ENCODE assay signal across 29 cellular contexts in the genomic region with DNA sequence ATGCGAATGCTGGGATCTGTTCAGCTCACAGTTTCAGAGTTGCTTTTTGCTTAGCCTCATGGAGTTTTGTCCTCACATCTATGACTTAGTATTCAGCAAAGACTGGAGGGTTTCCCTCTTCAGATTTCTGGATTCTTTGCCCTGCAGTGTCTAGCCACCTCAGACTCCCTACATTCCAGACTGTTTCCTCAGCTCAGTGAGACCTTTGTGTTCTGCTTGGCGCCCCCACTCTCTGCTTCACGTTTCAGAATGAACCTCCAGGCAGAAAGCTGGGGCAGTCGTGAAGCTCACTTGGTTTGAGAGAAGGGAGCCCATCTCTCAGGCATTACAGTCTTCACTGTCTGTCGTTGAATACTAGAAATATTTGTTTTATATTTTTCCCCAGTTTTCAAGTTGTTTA.
A peak's percentile ranks its signal among the peaks of the same experiment; 100 is the strongest.
DNase-seq lines count a peak whose midpoint lies in the region; ATAC-seq, FAIRE-seq and TF ChIP-seq lines count a peak whose summit lies in the region.
"Had no signal": no experiment of that assay in that cellular context is flagged by ENCODE, and none has a peak within 500 bp of the region (broad histone marks: within the 10 kb centered on the region; RNA-seq: fewer than 3 reads in every experiment).

No MANE protein-coding gene starts in this region.

- H3K27ac ChIP-seq in BLaER1 treated with 17β-estradiol and CSF1 and Interleukin-3, amounts not matched to agents 10 nM and 100 nM, result no peak overlapping the region
- no peak overlapping the region for H3K27ac ChIP-seq in HUES64 (ENCODE audit: low read depth, low read length)
- H3K27ac ChIP-seq: 22Rv1, GM23248, KMS-11, SJSA1 had no signal

- peak overlapping the region in 8 of 11 experiments; percentile 7 to 83 (median 27); a peak in 10 of 22 replicates for H3K4me2 ChIP-seq in BLaER1 treated with 17β-estradiol and CSF1 and Interleukin-3, amounts not matched to agents 10 nM and 100 nM
- H3K4me2 ChIP-seq: KMS-11 had no signal

- H3K4me3 Mint-ChIP-seq in activated T-cell treated with anti-CD3 and anti-CD28 coated beads, Interleukin-2, amount 50 U/mL, for 72 hours, result no peak overlapping the region
- H3K4me3 Mint-ChIP-seq: CD4-positive, CD25-positive, alpha-beta regulatory T cell had no signal

- no peak overlapping the region for H3K4me3 ChIP-seq in BLaER1 treated with 17β-estradiol and CSF1 and Interleukin-3, amounts not matched to agents 10 nM and 100 nM
- H3K4me3 ChIP-seq in HUES64 (ENCODE audit: low read length), result no peak overlapping the region
- H3K4me3 ChIP-seq in bronchial epithelial cell (ENCODE audit: low read depth, low read length), result no peak overlapping the region
- H3K4me3 ChIP-seq: GM23248, SJSA1 had no signal

- peaks cover 39 to 53% (median 49%) of the 10 kb centered on the region in 10 experiments for H3K4me1 ChIP-seq in BLaER1 treated with 17β-estradiol and CSF1 and Interleukin-3, amounts not matched to agents 10 nM and 100 nM
- H3K4me1 ChIP-seq in HUES64 (ENCODE audit: insufficient read depth, low read length), result peaks cover 7% of the 10 kb centered on the region; the same call in 1 of the 2 replicates
- H3K4me1 ChIP-seq: BE2C, SJSA1 had no signal

- DNase-seq in bronchial epithelial cell (ENCODE audit: low read depth) (no peak), islet precursor cell (peak; percentile 70), inferior parietal cortex (ENCODE audit: extremely low spot score) (no peak), NCI-H1417 (lab: John Stamatoyannopoulos, UW) (no peak), NCI-H345 treated with DMSO at 0.1 percent for 48 hours (lab: John Stamatoyannopoulos, UW; ENCODE audit: unreplicated experiment) (no peak)
- DNase-seq in activated T-cell treated with anti-CD3 and anti-CD28 coated beads, Interleukin-2, amount 50 U/mL, for 72 hours, result no peak
- DNase-seq: ACHN; BE2C; CD4-positive, CD25-positive, alpha-beta regulatory T cell; DMS153; DND-41; GM23248; NCI-H1092; NCI-H1436; NCI-H1930; NCI-H2107; NCI-H446 treated with DMSO at 0.1 percent for 48 hours; NCI-H526; NCI-H82; NK-92 treated with Interleukin-12 subunit alpha and Interleukin-12 subunit beta, amount 100 ng/mL, for 24 hours; Right ventricle myocardium superior; RPMI8226 had no signal

- no peaks in the 10 kb centered on the region for H3K36me3 ChIP-seq in BLaER1 treated with 17β-estradiol and CSF1 and Interleukin-3, amounts not matched to agents 10 nM and 100 nM
- H3K36me3 ChIP-seq in HUES64 (ENCODE audit: insufficient read depth, low read length) (no peaks in the 10 kb centered on the region), bronchial epithelial cell (ENCODE audit: control insufficient read depth, insufficient read depth, low read length) (no peaks in the 10 kb centered on the region)
- H3K36me3 ChIP-seq: BE2C, SJSA1 had no signal

- peaks cover 2% of the 10 kb centered on the region for H3K4me1 Mint-ChIP-seq in activated T-cell treated with anti-CD3 and anti-CD28 coated beads, Interleukin-2, amount 50 U/mL, for 72 hours (ENCODE audit: low read depth)
- H3K4me1 Mint-ChIP-seq: CD4-positive, CD25-positive, alpha-beta regulatory T cell had no signal

- ATAC-seq in activated T-cell treated with anti-CD3 and anti-CD28 coated beads, Interleukin-2, amount 50 U/mL, for 72 hours (replicated peaks in 1 of 2), result no peak
- ATAC-seq: HCT116 had no signal

- H3K27me3 Mint-ChIP-seq in activated T-cell treated with anti-CD3 and anti-CD28 coated beads, Interleukin-2, amount 50 U/mL, for 72 hours (ENCODE audit: low read depth), result peaks cover 48% of the 10 kb centered on the region
- H3K27me3 Mint-ChIP-seq: IgD-negative memory B cell had no signal

- no peaks in the 10 kb centered on the region for H3K36me3 Mint-ChIP-seq in activated T-cell treated with anti-CD3 and anti-CD28 coated beads, Interleukin-2, amount 50 U/mL, for 72 hours (ENCODE audit: insufficient read depth in 2 of 2)
- H3K36me3 Mint-ChIP-seq: CD4-positive, CD25-positive, alpha-beta regulatory T cell; IgD-negative memory B cell had no signal

- TF ChIP-seq CTCF in bronchial epithelial cell (IDR thresholded peaks at IDR 0.05; ENCODE audit: insufficient read depth, low read length, severe bottlenecking), result no peak

- H3K9me3 Mint-ChIP-seq in activated T-cell treated with anti-CD3 and anti-CD28 coated beads, Interleukin-2, amount 50 U/mL, for 72 hours, result peaks cover 0 to 3% of the 10 kb centered on the region in 2 donors

- no peaks in the 10 kb centered on the region for H3K27me3 ChIP-seq in BLaER1 treated with 17β-estradiol and CSF1 and Interleukin-3, amounts not matched to agents 10 nM and 100 nM
- no peaks in the 10 kb centered on the region for H3K27me3 ChIP-seq in HUES64 (ENCODE audit: insufficient read depth, low read length)
- H3K27me3 ChIP-seq in bronchial epithelial cell (ENCODE audit: control insufficient read depth, insufficient read depth, low read length), result peaks cover 4% of the 10 kb centered on the region
- H3K27me3 ChIP-seq: BE2C, SJSA1 had no signal

- no peaks in the 10 kb centered on the region for H4K20me1 ChIP-seq in BLaER1 treated with 17β-estradiol and CSF1 and Interleukin-3, amounts not matched to agents 10 nM and 100 nM

- H3K9me3 ChIP-seq in BLaER1 treated with 17β-estradiol and CSF1 and Interleukin-3, amounts not matched to agents 10 nM and 100 nM (replicated peaks in 1 of 11), result peaks cover 0 to 15% (median 4%) of the 10 kb centered on the region in 11 experiments; a peak in 17 of 22 replicates
- peaks cover 2% of the 10 kb centered on the region; the same call in 1 of the 2 replicates for H3K9me3 ChIP-seq in HUES64 (ENCODE audit: insufficient read depth, low read depth, low read length)
- H3K9me3 ChIP-seq: BE2C, SJSA1 had no signal

- WGBS in HUES64, result 62% methylated on average over 5 of the region's 5 CpGs

- peak; percentile 60 for FAIRE-seq in bronchial epithelial cell (lab: Jason Lieb, UNC)

- H3K9ac ChIP-seq in BLaER1 treated with 17β-estradiol and CSF1 and Interleukin-3, amounts not matched to agents 10 nM and 100 nM, result no peak overlapping the region
- peak overlapping the region; percentile 2; the same call in 1 of the 2 replicates for H3K9ac ChIP-seq in HUES64 (ENCODE audit: low read depth, low read length)
- H3K9ac ChIP-seq: GM23248, KMS-11 had no signal

- H3K27ac Mint-ChIP-seq in activated T-cell treated with anti-CD3 and anti-CD28 coated beads, Interleukin-2, amount 50 U/mL, for 72 hours, result no peak overlapping the region
- H3K27ac Mint-ChIP-seq: CD4-positive, CD25-positive, alpha-beta regulatory T cell; IgD-negative memory B cell had no signal
